9 cellular contexts compared by ENCODE assay signal in the genomic region with DNA sequence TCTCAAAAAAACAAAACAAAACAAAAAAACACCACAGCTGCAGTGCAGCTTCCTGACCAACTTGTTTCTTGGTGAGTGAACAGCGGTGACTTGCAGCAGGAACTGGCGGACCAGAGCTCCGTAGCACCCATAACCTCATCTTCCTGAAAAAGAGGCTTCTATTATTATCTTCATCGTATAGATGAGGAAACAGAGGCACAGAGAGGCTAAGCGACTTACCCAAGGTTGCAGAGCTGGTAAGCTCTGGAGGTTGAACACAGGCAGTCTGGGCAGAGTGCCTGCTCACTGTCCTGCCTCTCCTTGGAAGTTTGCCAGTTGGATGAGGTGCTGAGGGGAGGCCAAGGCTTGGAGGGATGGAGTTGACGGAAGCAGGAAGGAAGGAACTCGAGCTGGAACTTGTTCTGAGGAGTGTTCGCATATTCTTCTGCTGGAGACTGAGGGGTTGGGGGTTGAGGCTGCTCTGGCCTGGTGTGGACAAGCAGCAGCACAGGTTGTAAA. TPM values are rescaled to one million over a fixed set of nuclear protein-coding genes. Genes with fewer than 3 reads are reported as not detected.
DNase-seq lines count a peak whose midpoint lies in the region; ATAC-seq and TF ChIP-seq lines count a peak whose summit lies in the region.
"Had no signal": no experiment of that assay in that cellular context is flagged by ENCODE, and none has a peak within 500 bp of the region (broad histone marks: within the 10 kb centered on the region; RNA-seq: fewer than 3 reads in every experiment).

No MANE protein-coding gene starts in this region.

- no peak overlapping the region for H3K4me3 ChIP-seq in transverse colon

- no peaks in the 10 kb centered on the region for H3K36me3 Mint-ChIP-seq in stimulated activated naive B cell treated with anti-CD40 and anti-IgM and Interleukin-4, amounts not matched to agents 10 μg/mL and 1 μg/mL and 100 μg/mL, for 72 hours

- no peaks in the 10 kb centered on the region for H3K36me3 ChIP-seq in transverse colon

- intact Hi-C loops in transverse colon (cut with DNase I; ENCODE audit: low total_unique reads): no loop called here

- peak; percentile 30 for DNase-seq in activated gamma-delta T cell treated with Interleukin-2 at 50 U/mL for 16 hours
- no peak for DNase-seq in activated gamma-delta T cell (lab: John Stamatoyannopoulos, UW)
- peak; percentile 18 for DNase-seq in NCI-H2196 treated with DMSO at 0.1 percent for 48 hours (lab: John Stamatoyannopoulos, UW; ENCODE audit: unreplicated experiment)
- peak; percentile 22 to 75 for DNase-seq in dermis microvascular lymphatic vessel endothelial cell (ENCODE audit: low read depth in 2 of 2)
- DNase-seq in stimulated activated naive B cell treated with anti-CD40 and anti-IgM and Interleukin-4, amounts not matched to agents 10 μg/mL and 1 μg/mL and 100 μg/mL, for 72 hours: no peak
- no peak for DNase-seq in transverse colon
- DNase-seq: Caco-2 had no signal

- peak overlapping the region; percentile 14 to 59 for H3K4me3 Mint-ChIP-seq in stimulated activated naive B cell treated with anti-CD40 and anti-IgM and Interleukin-4, amounts not matched to agents 10 μg/mL and 1 μg/mL and 100 μg/mL, for 72 hours

- no peak for TF ChIP-seq POLR2A in transverse colon (IDR thresholded peaks at IDR 0.05)

- H3K27me3 Mint-ChIP-seq in stimulated activated naive B cell treated with anti-CD40 and anti-IgM and Interleukin-4, amounts not matched to agents 10 μg/mL and 1 μg/mL and 100 μg/mL, for 72 hours: no peaks in the 10 kb centered on the region

- peak; percentile 48 to 59 for ATAC-seq in stimulated activated naive B cell treated with anti-CD40 and anti-IgM and Interleukin-4, amounts not matched to agents 10 μg/mL and 1 μg/mL and 100 μg/mL, for 72 hours (replicated peaks)
- ATAC-seq in GM18861 (IDR thresholded peaks at IDR 0.05; ENCODE audit: unreplicated experiment): no peak
- no peak for ATAC-seq in HG02981 (IDR thresholded peaks at IDR 0.05; ENCODE audit: unreplicated experiment)

- peak overlapping the region; percentile 84 for H3K27ac Mint-ChIP-seq in stimulated activated naive B cell treated with anti-CD40 and anti-IgM and Interleukin-4, amounts not matched to agents 10 μg/mL and 1 μg/mL and 100 μg/mL, for 72 hours

- H3K9me3 ChIP-seq in transverse colon: no peaks in the 10 kb centered on the region
- H3K9me3 ChIP-seq: Caco-2 had no signal

- H3K4me1 Mint-ChIP-seq in stimulated activated naive B cell treated with anti-CD40 and anti-IgM and Interleukin-4, amounts not matched to agents 10 μg/mL and 1 μg/mL and 100 μg/mL, for 72 hours: peaks cover 64 to 79% of the 10 kb centered on the region in 2 donors

- peaks cover 11% of the 10 kb centered on the region for H3K27me3 ChIP-seq in transverse colon

- in situ Hi-C loops in transverse colon (cut with MboI; ENCODE audit: low pct_ligation_motif_present in 1 of 4, low pct_unique_long_range_greater_than_20kb in 1 of 4, low sequenced_read_pairs in 3 of 4): no loop called here

- H3K27ac ChIP-seq in transverse colon: no peak overlapping the region

- no peak for TF ChIP-seq EP300 in transverse colon (IDR thresholded peaks at IDR 0.05; ENCODE audit: low read depth)

- no peaks in the 10 kb centered on the region for H3K9me3 Mint-ChIP-seq in stimulated activated naive B cell treated with anti-CD40 and anti-IgM and Interleukin-4, amounts not matched to agents 10 μg/mL and 1 μg/mL and 100 μg/mL, for 72 hours

- no peaks in the 10 kb centered on the region for H3K4me1 ChIP-seq in transverse colon

- TF ChIP-seq CTCF in transverse colon (IDR thresholded peaks at IDR 0.05): no peak

- WGBS in transverse colon (ENCODE audit: low coverage in 1 of 2), 2 donors: 31 to 52% methylated on average over 3 to 8 of the region's 8 CpGs

RNA-seq across cellular contexts. Expression of a gene that starts 47.9 kb away (rescaled TPM):
- 12.6 and 15.3 TPM in 2 replicates for total RNA-seq in dermis microvascular lymphatic vessel endothelial cell
- 10 to 100 TPM in 2 of 4 donors, not detected in 2; 16.9 to 21.8 TPM for total RNA-seq in transverse colon

Comparison
In these comparisons a context has a peak if more than half of its experiments do, and no peak if none do; other contexts are left out.
1. DNase-seq: peak in activated gamma-delta T cell treated with Interleukin-2 at 50 U/mL for 16 hours (single experiment), NCI-H2196 treated with DMSO at 0.1 percent for 48 hours (single experiment) and dermis microvascular lymphatic vessel endothelial cell (2 of 2); none in activated gamma-delta T cell (single experiment), stimulated activated naive B cell treated with anti-CD40 and anti-IgM and Interleukin-4, amounts not matched to agents 10 μg/mL and 1 μg/mL and 100 μg/mL, for 72 hours (single experiment) and transverse colon (single experiment).
2. ATAC-seq: peak in stimulated activated naive B cell treated with anti-CD40 and anti-IgM and Interleukin-4, amounts not matched to agents 10 μg/mL and 1 μg/mL and 100 μg/mL, for 72 hours (2 of 2); none in GM18861 (single experiment) and HG02981 (single experiment).